8 cellular contexts compared by ENCODE assay signal in the genomic region with DNA sequence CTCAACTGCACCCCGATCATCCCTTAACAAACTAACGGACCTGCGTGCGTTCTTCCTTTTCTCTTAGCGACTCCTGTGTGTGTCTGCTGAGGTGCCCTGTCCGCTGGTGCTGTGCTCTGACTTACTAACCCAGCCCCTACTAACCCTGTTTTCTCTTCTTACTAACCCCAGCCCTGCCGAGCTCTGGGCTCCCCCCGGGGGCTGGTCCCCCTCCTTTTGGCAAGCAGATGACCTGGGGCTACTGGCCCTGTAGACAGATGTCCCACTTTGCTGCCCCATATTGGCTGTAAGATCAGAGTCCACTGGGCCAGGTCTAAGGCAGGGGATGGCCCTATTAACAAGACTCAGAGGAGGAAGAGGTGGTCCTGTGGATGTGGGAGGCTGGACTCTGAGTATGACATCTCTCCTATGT. TPM values are rescaled to one million over a fixed set of nuclear protein-coding genes. Genes with fewer than 3 reads are reported as not detected.
DNase-seq lines count a peak whose midpoint lies in the region; ATAC-seq and TF ChIP-seq lines count a peak whose summit lies in the region.

No MANE protein-coding gene starts in this region.

- H3K14ac ChIP-seq in IMR-90 (replicated peaks; ENCODE audit: low read depth, low read length) = peak overlapping the region; percentile 87

- H3K9ac ChIP-seq in IMR-90 (ENCODE audit: low read depth, low read length) (peak overlapping the region; percentile 62), mucosa of stomach (ENCODE audit: low read length) (peak overlapping the region; percentile 88)

- peaks cover 5% of the 10 kb centered on the region for H3K36me3 Mint-ChIP-seq in activated T-cell treated with anti-CD3 and anti-CD28 coated beads, Interleukin-2, amount 50 U/mL, for 4 hours (ENCODE audit: insufficient read depth)
- H3K36me3 Mint-ChIP-seq in brain = peaks cover 19% of the 10 kb centered on the region

- peak overlapping the region; percentile 85 for H2BK5ac ChIP-seq in IMR-90 (ENCODE audit: low read depth, low read length, poor library complexity, severe bottlenecking)

- no peaks in the 10 kb centered on the region for H3K9me3 Mint-ChIP-seq in activated T-cell treated with anti-CD3 and anti-CD28 coated beads, Interleukin-2, amount 50 U/mL, for 4 hours
- H3K9me3 Mint-ChIP-seq in brain = no peaks in the 10 kb centered on the region

- H2BK120ac ChIP-seq in IMR-90 (ENCODE audit: low read depth, low read length) = peak overlapping the region; percentile 87

- peak overlapping the region; percentile 96 for H3K4me3 Mint-ChIP-seq in activated T-cell treated with anti-CD3 and anti-CD28 coated beads, Interleukin-2, amount 50 U/mL, for 4 hours
- peak overlapping the region; percentile 81 to 97 (median 89) for H3K4me3 Mint-ChIP-seq in brain

- peak overlapping the region; percentile 94 for H2AK5ac ChIP-seq in IMR-90 (ENCODE audit: low read depth, low read length)

- peak overlapping the region; percentile 93 for H2AFZ ChIP-seq in IMR-90 (replicated peaks; ENCODE audit: low read length, poor library complexity)

- peak overlapping the region; percentile 92 for H3K27ac ChIP-seq in IMR-90 (ENCODE audit: insufficient read depth, low read length)

- dilution Hi-C loops in IMR-90 (cut with HindIII; ENCODE audit: low sequenced_read_pairs, unreplicated experiment) = no loop called here

- H3K56ac ChIP-seq in IMR-90 (ENCODE audit: extremely low read depth, insufficient read depth, low read length) = peak overlapping the region; percentile 48

- no peak for DNase-seq in activated T-cell treated with anti-CD3 and anti-CD28 coated beads, Interleukin-2, amount 50 U/mL, for 4 hours
- DNase-seq in activated T-cell treated with anti-CD3 and anti-CD28 coated beads for 4 hours = no peak
- DNase-seq in IMR-90 = no peak
- DNase-seq in NOMO-1 treated with DMSO at 0.1 percent for 48 hours (lab: John Stamatoyannopoulos, UW; ENCODE audit: unreplicated experiment) = no peak
- DNase-seq in H4 (ENCODE audit: low spot score) = no peak
- DNase-seq in NCI-H345 treated with DMSO at 0.1 percent for 48 hours (lab: John Stamatoyannopoulos, UW; ENCODE audit: unreplicated experiment) = no peak

- H3K4me3 ChIP-seq in IMR-90 (ENCODE audit: insufficient read depth, low read depth, low read length) = peak overlapping the region; percentile 73
- peak overlapping the region; percentile 89 for H3K4me3 ChIP-seq in mucosa of stomach (ENCODE audit: low read length)

- peaks cover 23% of the 10 kb centered on the region for H3K9me1 ChIP-seq in IMR-90 (ENCODE audit: insufficient read depth, low read length)

- intact Hi-C loops in IMR-90 (cut with micrococcal nuclease) = loop anchor here (10.0 kb wide), 3 partner anchors 223 to 443 kb away; no protein-coding TSS in a partner anchor

- peak overlapping the region; percentile 97 for H4K5ac ChIP-seq in IMR-90 (ENCODE audit: low read depth, low read length)

- peak overlapping the region; percentile 55; the same call in 2 of the 3 replicates for H2BK15ac ChIP-seq in IMR-90 (ENCODE audit: low read depth, low read length)

- peaks cover 24 to 34% of the 10 kb centered on the region in 2 experiments for H3K79me1 ChIP-seq in IMR-90 (ENCODE audit: low read depth in 1 of 2, low read length in 2 of 2)

- no peaks in the 10 kb centered on the region for H3K27me3 Mint-ChIP-seq in activated T-cell treated with anti-CD3 and anti-CD28 coated beads, Interleukin-2, amount 50 U/mL, for 4 hours (ENCODE audit: low read depth)
- peaks cover 13% of the 10 kb centered on the region for H3K27me3 Mint-ChIP-seq in brain

- H4K91ac ChIP-seq in IMR-90 (ENCODE audit: insufficient read depth, low read depth, low read length) = peak overlapping the region; percentile 97

- TF ChIP-seq CTCF in IMR-90 (conservative IDR thresholded peaks at IDR 0.05; ENCODE audit: low read depth, low read length) (no peak), brain (conservative IDR thresholded peaks at IDR 0.05) (no peak)

- H3K27me3 ChIP-seq in IMR-90 (ENCODE audit: control insufficient read depth, insufficient read depth, low read length) (no peaks in the 10 kb centered on the region), mucosa of stomach (ENCODE audit: control insufficient read depth, insufficient read depth, low read length) (no peaks in the 10 kb centered on the region)

- BruUV-seq in IMR-90 (replicated peaks; lab: Mats Ljungman, UMichigan) = no TSS peak

- no peak for TF ChIP-seq RAD21 in IMR-90 (IDR thresholded peaks at IDR 0.05; ENCODE audit: low read length)

- H4K8ac ChIP-seq in IMR-90 (ENCODE audit: low read depth in 2 of 2, low read length in 2 of 2) = peak overlapping the region; percentile 72 to 98

- peak overlapping the region; percentile 95 to 99 (median 98) for H3K27ac Mint-ChIP-seq in brain

- peak overlapping the region; percentile 30 for H2BK20ac ChIP-seq in IMR-90 (ENCODE audit: low read depth, low read length)

- no peaks in the 10 kb centered on the region for H3K36me3 ChIP-seq in IMR-90 (ENCODE audit: control insufficient read depth, insufficient read depth, low read length)
- H3K36me3 ChIP-seq in mucosa of stomach (ENCODE audit: control insufficient read depth, insufficient read depth, low read length) = no peaks in the 10 kb centered on the region

- POLR2A ChIA-PET in IMR-90 (lab: Charles Lee; ENCODE audit: unreplicated experiment) = interaction anchor here (0.8 kb wide), 1 partner anchor 9 kb away, joined by 3 read pairs; no protein-coding TSS in a partner anchor

- H4K20me1 ChIP-seq in IMR-90 (ENCODE audit: insufficient read depth, low read length) = 0 out of 2 replicates have a peak, but pooled peaks cover 3% of the 10 kb centered on the region

- WGBS in IMR-90 (ENCODE audit: extremely low coverage in 2 of 2, insufficient read length in 1 of 2), 2 experiments = 100% methylated on average over 1 of the region's 8 CpGs; no CpG with 5 or more reads in 1 of the 2 experiments

- TF ChIP-seq POLR2A in IMR-90 (IDR thresholded peaks at IDR 0.05; ENCODE audit: low read depth, low read length) = no peak

- H3K23ac ChIP-seq in IMR-90 (ENCODE audit: low read depth, low read length) = peak overlapping the region; percentile 79; the same call in 1 of the 2 replicates

- CTCF ChIA-PET in IMR-90 (lab: Yijun Ruan, JAX) = no interaction called here

- H3K9me3 ChIP-seq in IMR-90 (ENCODE audit: control insufficient read depth, insufficient read depth, low read length) (no peaks in the 10 kb centered on the region), mucosa of stomach (ENCODE audit: control insufficient read depth, low read length) (no peaks in the 10 kb centered on the region)

- peak overlapping the region; percentile 95 for H3K4ac ChIP-seq in IMR-90 (ENCODE audit: low read depth, low read length)

- H3K4me2 ChIP-seq in IMR-90 (ENCODE audit: low read depth, low read length) = peak overlapping the region; percentile 83

- H3K18ac ChIP-seq in IMR-90 (ENCODE audit: low read depth, low read length) = peak overlapping the region; percentile 78

- H2AK9ac ChIP-seq in IMR-90 (replicated peaks; ENCODE audit: low read depth, low read length, poor library complexity) = peak overlapping the region; percentile 97

- H3K4me1 Mint-ChIP-seq in activated T-cell treated with anti-CD3 and anti-CD28 coated beads, Interleukin-2, amount 50 U/mL, for 4 hours (ENCODE audit: low read depth) = peaks cover 72% of the 10 kb centered on the region
- H3K4me1 Mint-ChIP-seq in brain = peaks cover 59% of the 10 kb centered on the region

- peak; percentile 14 to 22 for ATAC-seq in activated T-cell treated with anti-CD3 and anti-CD28 coated beads, Interleukin-2, amount 50 U/mL, for 4 hours
- ATAC-seq in IMR-90 (ENCODE audit: low read depth) = no peak

- in situ Hi-C loops in IMR-90 (cut with MboI; ENCODE audit: low sequenced_read_pairs) = no loop called here

- H3K4me1 ChIP-seq in IMR-90 (ENCODE audit: control insufficient read depth, insufficient read depth, low read length) = peaks cover 10% of the 10 kb centered on the region
- peaks cover 21% of the 10 kb centered on the region for H3K4me1 ChIP-seq in mucosa of stomach (ENCODE audit: control insufficient read depth, insufficient read depth, low read length)

TF ChIP-seq in IMR-90, 13 proteins besides CTCF, POLR2A, EP300 and RAD21:
- no peak for TF ChIP-seq MAZ (IDR thresholded peaks at IDR 0.05; ENCODE audit: borderline replicate concordance, low read depth, low read length)
- no peak for TF ChIP-seq SMC3 (IDR thresholded peaks at IDR 0.05; ENCODE audit: low read depth, low read length)
- no peak for TF ChIP-seq RFX5 (IDR thresholded peaks at IDR 0.05; ENCODE audit: low read depth, low read length)
- TF ChIP-seq BHLHE40 (IDR thresholded peaks at IDR 0.05; ENCODE audit: low read depth, low read length) = no peak
- no peak for TF ChIP-seq CEBPB (IDR thresholded peaks at IDR 0.05; ENCODE audit: low read depth, low read length)
- no peak for TF ChIP-seq RCOR1 (IDR thresholded peaks at IDR 0.05; ENCODE audit: insufficient replicate concordance, low read length)

RNA-seq across cellular contexts. Expression of a gene that starts 14.7 kb away (rescaled TPM):
- total RNA-seq in activated T-cell treated with anti-CD3 and anti-CD28 coated beads, Interleukin-2, amount 50 U/mL, for 4 hours = 10 to 100 TPM in 1 of 3 donors, 1 to 10 TPM in 2; 3.4 to 11.4 (median 9.8) TPM
- total RNA-seq in IMR-90 (2012; rRNA removed) = 0.54 and 1.1 TPM in 2 replicates
- polyA plus RNA-seq in IMR-90 (2012; rRNA removed) (0.29 and 0.65 TPM in 2 replicates), brain (ENCODE audit: insufficient read depth, low read depth, low replicate concordance) (12.9 TPM)
- 0.03 and 0.09 TPM in 2 replicates for polyA plus RNA-seq in IMR-90 (2012; cell fraction: cytosol; rRNA removed)
- polyA plus RNA-seq in IMR-90 (2012; cell fraction: nucleus; rRNA removed; ENCODE audit: low replicate concordance) = 2.9 and 11.6 TPM in 2 replicates
- total RNA-seq in H4 (2014; rRNA removed; shearing (Covaris generic)) = under 0.01 TPM in 1 of 2 replicates, not detected in the other

RNA-seq across cellular contexts. Expression of a gene that starts 50.3 kb away (rescaled TPM):
- total RNA-seq in activated T-cell treated with anti-CD3 and anti-CD28 coated beads, Interleukin-2, amount 50 U/mL, for 4 hours = not detected
- total RNA-seq in IMR-90 (2012; rRNA removed) = not detected in 2 replicates
- polyA plus RNA-seq in IMR-90 (2012; rRNA removed) = not detected in 2 replicates
- polyA plus RNA-seq in IMR-90 (2012; cell fraction: cytosol; rRNA removed) = not detected in 2 replicates
- not detected in 2 replicates for polyA plus RNA-seq in IMR-90 (2012; cell fraction: nucleus; rRNA removed; ENCODE audit: low replicate concordance)
- not detected for polyA plus RNA-seq in brain (ENCODE audit: insufficient read depth, low read depth, low replicate concordance)
- total RNA-seq in H4 (2014; rRNA removed; shearing (Covaris generic)) = not detected in 2 replicates

RNA-seq across cellular contexts. Expression of a gene that starts 54.2 kb away (rescaled TPM):
- total RNA-seq in activated T-cell treated with anti-CD3 and anti-CD28 coated beads, Interleukin-2, amount 50 U/mL, for 4 hours = not detected
- not detected in 2 replicates for total RNA-seq in IMR-90 (2012; rRNA removed)
- not detected in 2 replicates for polyA plus RNA-seq in IMR-90 (2012; rRNA removed)
- polyA plus RNA-seq in IMR-90 (2012; cell fraction: cytosol; rRNA removed) = not detected in 2 replicates
- polyA plus RNA-seq in IMR-90 (2012; cell fraction: nucleus; rRNA removed; ENCODE audit: low replicate concordance) = not detected in 2 replicates
- 7.1 TPM for polyA plus RNA-seq in brain (ENCODE audit: insufficient read depth, low read depth, low replicate concordance)
- not detected in 2 replicates for total RNA-seq in H4 (2014; rRNA removed; shearing (Covaris generic))
